ENCODE assay signal across 2 cellular contexts in the genomic region with DNA sequence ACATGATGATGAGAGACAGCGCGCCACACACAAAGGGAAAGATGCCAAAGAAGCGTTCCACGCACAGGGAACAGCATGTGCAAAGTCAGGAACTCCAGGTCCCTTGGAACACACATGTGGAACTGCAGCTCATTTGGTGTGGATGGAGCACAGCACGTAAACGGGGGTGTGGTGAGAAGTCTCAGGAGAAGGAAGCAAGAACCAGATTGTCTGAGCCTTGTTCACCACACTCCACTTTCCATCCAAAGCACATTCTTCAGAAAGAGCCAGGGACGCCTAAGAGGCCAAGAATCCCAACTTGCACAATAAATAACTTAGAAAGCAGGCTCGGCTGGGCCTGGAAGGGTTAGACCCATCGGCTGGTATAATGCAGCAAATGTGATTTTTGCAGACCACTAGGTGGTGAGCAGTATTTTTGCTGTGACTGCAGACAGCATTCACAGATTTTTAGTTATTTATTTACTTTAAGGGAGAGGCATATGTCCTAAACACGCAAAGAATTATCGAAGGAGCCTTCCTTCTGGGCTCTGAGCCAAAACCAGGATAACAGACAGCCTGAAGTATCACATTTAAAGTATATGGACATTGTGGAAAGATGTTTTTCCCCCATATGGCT.
TF ChIP-seq lines count a peak whose summit lies in the region.

No MANE protein-coding gene starts in this region.

TF ChIP-seq in GM12891, 5 proteins besides CTCF, POLR2A, EP300 and RAD21:
- no peak for TF ChIP-seq POLR2AphosphoS5 (IDR thresholded peaks at IDR 0.05; ENCODE audit: low read depth, low read length)
- TF ChIP-seq POU2F2 (IDR thresholded peaks at IDR 0.05; ENCODE audit: low read depth, low read length), result no peak
- no peak for TF ChIP-seq TAF1 (IDR thresholded peaks at IDR 0.05; ENCODE audit: low read depth, low read length)
- TF ChIP-seq PAX5 (IDR thresholded peaks at IDR 0.05; ENCODE audit: insufficient read depth, low read length, severe bottlenecking), result no peak
- no peak for TF ChIP-seq SPI1 (IDR thresholded peaks at IDR 0.05; ENCODE audit: low read depth, low read length)
TF ChIP-seq in GM12891: peak in this region for 0.

TF ChIP-seq in endothelial cell of umbilical vein, 7 proteins besides CTCF, POLR2A, EP300 and RAD21:
- TF ChIP-seq MYC (IDR thresholded peaks at IDR 0.05; ENCODE audit: low read depth, low read length), result no peak
- no peak for TF ChIP-seq GATA2 (IDR thresholded peaks at IDR 0.05; ENCODE audit: insufficient read depth, insufficient read length, low read depth, low read length)
- no peak for TF ChIP-seq MAX (IDR thresholded peaks at IDR 0.05; ENCODE audit: insufficient read depth, insufficient read length)
TF ChIP-seq in endothelial cell of umbilical vein: peak in this region for 0.
